ENCODE assay signal across 17 cellular contexts in the genomic region with DNA sequence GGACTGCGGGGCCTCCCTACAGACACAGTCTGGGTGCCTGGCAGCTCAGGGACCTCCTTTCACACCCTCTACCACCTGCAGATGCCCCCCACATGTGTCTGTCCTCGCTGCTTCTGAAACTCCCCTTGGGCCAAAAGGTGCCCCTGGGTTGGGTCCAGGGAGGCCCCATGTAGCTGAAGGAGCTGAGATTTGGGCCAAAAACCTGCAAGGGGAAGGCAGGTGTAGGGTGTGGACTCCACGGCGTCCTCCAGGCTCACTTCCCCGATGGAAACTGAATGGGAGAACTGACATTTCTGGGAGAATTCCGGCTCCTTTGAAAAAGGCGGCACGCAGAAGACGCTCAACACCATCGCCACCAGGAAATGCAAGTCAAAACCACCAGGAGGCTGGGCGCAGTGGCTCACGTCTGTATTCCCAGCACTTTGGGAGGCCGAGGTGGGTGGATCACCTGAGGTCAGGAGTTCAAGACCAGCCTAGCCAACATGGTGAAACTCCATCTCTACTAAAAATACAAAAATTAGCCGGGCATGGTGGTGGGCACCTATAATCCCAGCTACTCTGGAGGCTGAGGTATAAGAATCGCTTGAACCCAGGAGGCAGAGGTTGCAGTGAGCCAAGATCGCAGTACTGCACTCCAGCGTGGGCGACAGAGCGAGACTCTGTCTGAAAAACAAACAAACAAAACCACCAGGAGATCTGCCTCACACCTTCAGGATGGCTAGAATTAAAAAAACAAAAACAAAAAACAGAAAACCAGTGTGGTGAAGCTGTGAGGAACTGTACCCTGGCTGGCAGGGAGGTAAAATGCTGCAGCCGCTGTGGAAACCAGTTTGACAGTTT. TPM values are rescaled to one million over a fixed set of nuclear protein-coding genes. Genes with fewer than 3 reads are reported as not detected.
DNase-seq lines count a peak whose midpoint lies in the region; ATAC-seq, FAIRE-seq and TF ChIP-seq lines count a peak whose summit lies in the region.
"Had no signal": no experiment of that assay in that cellular context is flagged by ENCODE, and none has a peak within 500 bp of the region (broad histone marks: within the 10 kb centered on the region; RNA-seq: fewer than 3 reads in every experiment).

No MANE protein-coding gene starts in this region.

- H3K9ac ChIP-seq in NT2/D1 (ENCODE audit: insufficient read length, low read depth): peak overlapping the region; percentile 57

- ATAC-seq in gastrocnemius medialis: no peak
- ATAC-seq in GM18861 (IDR thresholded peaks at IDR 0.05; ENCODE audit: unreplicated experiment): no peak
- ATAC-seq in HG02852 (IDR thresholded peaks at IDR 0.05; ENCODE audit: unreplicated experiment): no peak
- ATAC-seq: activated naive CD8-positive, alpha-beta T cell treated with anti-CD3 and anti-CD28 coated beads, Interleukin-2, amount 50 U/mL, for 24 hours; naive thymus-derived CD4-positive, alpha-beta T cell had no signal

- no peak for FAIRE-seq in GM12891 (lab: Jason Lieb, UNC)

- H3K27ac ChIP-seq in right atrium auricular region: peak overlapping the region; percentile 70 to 72
- peak overlapping the region; percentile 74 to 90 (median 78) for H3K27ac ChIP-seq in gastrocnemius medialis
- H3K27ac ChIP-seq: PC-9 had no signal

- H3K27me3 ChIP-seq in NT2/D1 (ENCODE audit: insufficient read depth, insufficient read length) (peaks cover 8% of the 10 kb centered on the region), right atrium auricular region (no peaks in the 10 kb centered on the region), gastrocnemius medialis (peaks cover 13 to 22% (median 14%) of the 10 kb centered on the region in 3 donors)

- no peaks in the 10 kb centered on the region for H3K36me3 ChIP-seq in NT2/D1 (ENCODE audit: insufficient read depth, insufficient read length, low read length)
- no peaks in the 10 kb centered on the region for H3K36me3 ChIP-seq in right atrium auricular region
- H3K36me3 ChIP-seq in gastrocnemius medialis: no peaks in the 10 kb centered on the region
- H3K36me3 ChIP-seq: HAP-1 had no signal

- intact Hi-C loops in gastrocnemius medialis (cut with DNase I; ENCODE audit: low total_unique reads): no loop called here

- peak; percentile 2 for DNase-seq in GM12891 (ENCODE audit: insufficient read length, low spot score)
- no peak for DNase-seq in NT2/D1 (ENCODE audit: low read depth, low spot score)
- DNase-seq in right atrium auricular region (ENCODE audit: low spot score): no peak
- DNase-seq in gastrocnemius medialis: no peak
- no peak for DNase-seq in NCI-H187 treated with DMSO at 0.1 percent for 48 hours (lab: John Stamatoyannopoulos, UW)
- no peak for DNase-seq in NCI-H2081 (lab: John Stamatoyannopoulos, UW)
- DNase-seq: activated CD4-positive, alpha-beta T cell treated with anti-CD3 and anti-CD28 coated beads, Interleukin-2, amount 50 U/mL, for 48 hours; activated naive CD8-positive, alpha-beta T cell treated with anti-CD3 and anti-CD28 coated beads, Interleukin-2, amount 50 U/mL, for 24 hours; activated T-cell treated with anti-CD3 and anti-CD28 coated beads, Interleukin-2, amount 50 U/mL, for 48 hours; central memory CD4-positive, alpha-beta T cell; effector memory CD4-positive, alpha-beta T cell; GF-D8; naive thymus-derived CD4-positive, alpha-beta T cell; PC-9 had no signal

- peaks cover 6% of the 10 kb centered on the region for H3K9me3 ChIP-seq in NT2/D1 (ENCODE audit: insufficient read depth, low read length)
- no peaks in the 10 kb centered on the region for H3K9me3 ChIP-seq in right atrium auricular region
- H3K9me3 ChIP-seq in gastrocnemius medialis: no peaks in the 10 kb centered on the region
- H3K9me3 ChIP-seq: HAP-1 had no signal

- TF ChIP-seq POLR2A in GM12891 (IDR thresholded peaks at IDR 0.05; ENCODE audit: low read depth, low read length) (no peak), gastrocnemius medialis (IDR thresholded peaks at IDR 0.05) (no peak)

- H3K4me3 ChIP-seq in NT2/D1 (ENCODE audit: insufficient read length, low read depth) (no peak overlapping the region), right atrium auricular region (no peak overlapping the region), gastrocnemius medialis (no peak overlapping the region)
- H3K4me3 ChIP-seq: HAP-1, PC-9 had no signal

- H3K4me1 ChIP-seq in NT2/D1 (ENCODE audit: insufficient read depth, insufficient read length) (peaks cover 25% of the 10 kb centered on the region), right atrium auricular region (peaks cover 0 to 42% of the 10 kb centered on the region in 2 donors), gastrocnemius medialis (peaks cover 46 to 58% of the 10 kb centered on the region in 2 donors)

- no peak for TF ChIP-seq CTCF in right atrium auricular region (IDR thresholded peaks at IDR 0.05)
- TF ChIP-seq CTCF in gastrocnemius medialis (IDR thresholded peaks at IDR 0.05 in 4 of 5, conservative IDR thresholded peaks at IDR 0.05 in 1 of 5): no peak

- in situ Hi-C loops in gastrocnemius medialis (cut with MboI; ENCODE audit: low sequenced_read_pairs in 4 of 4): loop anchor here in 1 of 4 donors (10.0 kb wide), 1 partner anchor 73 kb away; no protein-coding TSS in a partner anchor

TF ChIP-seq in GM12891, 5 proteins besides CTCF, POLR2A, EP300 and RAD21:
- TF ChIP-seq POLR2AphosphoS5 (IDR thresholded peaks at IDR 0.05; ENCODE audit: low read depth, low read length) (no peak), POU2F2 (IDR thresholded peaks at IDR 0.05; ENCODE audit: low read depth, low read length) (no peak), TAF1 (IDR thresholded peaks at IDR 0.05; ENCODE audit: low read depth, low read length) (no peak), PAX5 (IDR thresholded peaks at IDR 0.05; ENCODE audit: insufficient read depth, low read length, severe bottlenecking) (no peak), SPI1 (IDR thresholded peaks at IDR 0.05; ENCODE audit: low read depth, low read length) (no peak)

RNA-seq across cellular contexts. Expression of gene BAIAP2, which starts 13.2 kb away (rescaled TPM):
- polyA plus RNA-seq in GM12891 (2012; ENCODE audit: low read depth, missing spikeins): 2.2 TPM
- 10 to 100 TPM; 27.9 to 36.5 TPM for total RNA-seq in right atrium auricular region
- total RNA-seq in gastrocnemius medialis: 10 to 100 TPM in 3 of 4 donors, 1 to 10 TPM in 1; 7.3 to 36.1 (median 15.4) TPM

RNA-seq across cellular contexts. Expression of gene CHMP6, which starts 30.1 kb away (rescaled TPM):
- polyA plus RNA-seq in GM12891 (2012; ENCODE audit: low read depth, missing spikeins): 11.2 TPM
- 10 to 100 TPM; 12.9 to 17.5 TPM for total RNA-seq in right atrium auricular region
- total RNA-seq in gastrocnemius medialis: 10 to 100 TPM; 29.8 to 33.3 (median 33.0) TPM
